1 cellular context compared by ENCODE assay signal in genomic region chr10:79105164-79105739, GRCh38.
A peak's percentile ranks its signal among the peaks of the same experiment; 100 is the strongest.
TF ChIP-seq lines count a peak whose summit lies in the region.

No MANE protein-coding gene starts in this region.

TF ChIP-seq in HepG2, 621 proteins besides CTCF, POLR2A, EP300 and RAD21 (continued from another document and continues in another):
- no peak; the same call in 1 of the 2 replicates for TF ChIP-seq AHDC1 (CRISPR knock-in tag; IDR thresholded peaks at IDR 0.05; ENCODE audit: borderline replicate concordance)
- TF ChIP-seq ZNF816 (CRISPR knock-in tag; IDR thresholded peaks at IDR 0.05; ENCODE audit: borderline replicate concordance), result no peak
- TF ChIP-seq CBX5 (CRISPR knock-in tag; IDR thresholded peaks at IDR 0.05; ENCODE audit: borderline replicate concordance), result peak; percentile 50; the same call in 1 of the 2 replicates
- peak; percentile 54; the same call in 1 of the 2 replicates for TF ChIP-seq CREM (IDR thresholded peaks at IDR 0.05)
- TF ChIP-seq CREM (CRISPR knock-in tag; IDR thresholded peaks at IDR 0.05), result no peak
- TF ChIP-seq SRSF9 (IDR thresholded peaks at IDR 0.05; ENCODE audit: borderline replicate concordance, insufficient read depth, low read depth, low read length, poor library complexity, severe bottlenecking), result no peak
- no peak for TF ChIP-seq NR3C1 (CRISPR knock-in tag; IDR thresholded peaks at IDR 0.05)
- TF ChIP-seq ZBTB37 (CRISPR knock-in tag; IDR thresholded peaks at IDR 0.05), result no peak
- TF ChIP-seq YEATS2 (CRISPR knock-in tag; IDR thresholded peaks at IDR 0.05; ENCODE audit: borderline replicate concordance), result peak; percentile 28; the same call in 1 of the 2 replicates
- peak; percentile 72 for TF ChIP-seq MIXL1 (CRISPR knock-in tag; IDR thresholded peaks at IDR 0.05)
- TF ChIP-seq ARNTL (CRISPR knock-in tag; IDR thresholded peaks at IDR 0.05), result 0 out of 2 replicates have a peak, but pooled peaks have one; percentile 18
- TF ChIP-seq IKZF1 (IDR thresholded peaks at IDR 0.05), result no peak
- TF ChIP-seq FOXA3 (CRISPR knock-in tag; IDR thresholded peaks at IDR 0.05), result peak; percentile 71
- no peak for TF ChIP-seq MBNL3 (CRISPR knock-in tag; conservative IDR thresholded peaks at IDR 0.05)
- TF ChIP-seq IRF2 (CRISPR knock-in tag; IDR thresholded peaks at IDR 0.05), result peak; percentile 62
- no peak for TF ChIP-seq ZNF503 (CRISPR knock-in tag; IDR thresholded peaks at IDR 0.05)
- TF ChIP-seq NCOA5 (CRISPR knock-in tag; IDR thresholded peaks at IDR 0.05), result no peak
- TF ChIP-seq SNRNP70 (IDR thresholded peaks at IDR 0.05; ENCODE audit: low read depth, low read length), result no peak
- peak; percentile 51; the same call in 1 of the 2 replicates for TF ChIP-seq FOXP4 (CRISPR knock-in tag; IDR thresholded peaks at IDR 0.05)
- no peak for TF ChIP-seq HNRNPK (IDR thresholded peaks at IDR 0.05; ENCODE audit: low read depth, low read length, poor library complexity, severe bottlenecking)
- TF ChIP-seq ZSCAN9 (CRISPR knock-in tag; IDR thresholded peaks at IDR 0.05; ENCODE audit: borderline replicate concordance), result no peak; the same call in 1 of the 2 replicates
- TF ChIP-seq ZSCAN12 (CRISPR knock-in tag; IDR thresholded peaks at IDR 0.05), result no peak
- peak; percentile 44; the same call in 1 of the 2 replicates for TF ChIP-seq SPEN (CRISPR knock-in tag; IDR thresholded peaks at IDR 0.05; ENCODE audit: low read depth)
- TF ChIP-seq HOMEZ (CRISPR knock-in tag; IDR thresholded peaks at IDR 0.05; ENCODE audit: low read depth), result no peak
- no peak for TF ChIP-seq ZNF275 (CRISPR knock-in tag; IDR thresholded peaks at IDR 0.05; ENCODE audit: borderline replicate concordance)
- TF ChIP-seq KDM1A (CRISPR knock-in tag; IDR thresholded peaks at IDR 0.05), result peak; percentile 87
- no peak for TF ChIP-seq HNF4G (IDR thresholded peaks at IDR 0.05; ENCODE audit: borderline replicate concordance, low read depth, low read length)
- peak; percentile 62; the same call in 1 of the 2 replicates for TF ChIP-seq HNF4G (CRISPR knock-in tag; IDR thresholded peaks at IDR 0.05; ENCODE audit: borderline replicate concordance, low read depth)
- TF ChIP-seq ATF1 (CRISPR knock-in tag; IDR thresholded peaks at IDR 0.05), result no peak; the same call in 1 of the 2 replicates
- TF ChIP-seq PLRG1 (conservative IDR thresholded peaks at IDR 0.05), result no peak
- TF ChIP-seq ZNF768 (CRISPR knock-in tag; IDR thresholded peaks at IDR 0.05), result peak; percentile 100
- peak; percentile 83 for TF ChIP-seq HDAC1 (CRISPR knock-in tag; IDR thresholded peaks at IDR 0.05)
- TF ChIP-seq JARID2 (CRISPR knock-in tag; IDR thresholded peaks at IDR 0.05; ENCODE audit: insufficient replicate concordance), result no peak
- peak; percentile 40; the same call in 1 of the 2 replicates for TF ChIP-seq ZFP91 (CRISPR knock-in tag; IDR thresholded peaks at IDR 0.05; ENCODE audit: borderline replicate concordance)
- TF ChIP-seq SALL1 (CRISPR knock-in tag; IDR thresholded peaks at IDR 0.05), result peak; percentile 74
- TF ChIP-seq GRHL1 (CRISPR knock-in tag; conservative IDR thresholded peaks at IDR 0.05), result no peak
- TF ChIP-seq XBP1 (CRISPR knock-in tag; IDR thresholded peaks at IDR 0.05), result no peak
- TF ChIP-seq TERF1 (CRISPR knock-in tag; IDR thresholded peaks at IDR 0.05), result no peak
- no peak for TF ChIP-seq RFX1 (IDR thresholded peaks at IDR 0.05)
- no peak for TF ChIP-seq ATRX (CRISPR knock-in tag; IDR thresholded peaks at IDR 0.05; ENCODE audit: borderline replicate concordance)
- TF ChIP-seq CBX1 (IDR thresholded peaks at IDR 0.05; ENCODE audit: low read depth), result peak; percentile 79
- TF ChIP-seq ZNF772 (CRISPR knock-in tag; IDR thresholded peaks at IDR 0.05), result peak; percentile 58; the same call in 1 of the 2 replicates
- TF ChIP-seq ZSCAN5A (CRISPR knock-in tag; IDR thresholded peaks at IDR 0.05; ENCODE audit: borderline replicate concordance), result 0 out of 2 replicates have a peak, but pooled peaks have one; percentile 41
